28 cellular contexts compared by ENCODE assay signal in genomic region chr7:84799131-84799530, GRCh38.
A peak's percentile ranks its signal among the peaks of the same experiment; 100 is the strongest.
DNase-seq lines count a peak whose midpoint lies in the region; ATAC-seq, FAIRE-seq and TF ChIP-seq lines count a peak whose summit lies in the region.
"Had no signal": no experiment of that assay in that cellular context is flagged by ENCODE, and none has a peak within 500 bp of the region (broad histone marks: within the 10 kb centered on the region; RNA-seq: fewer than 3 reads in every experiment).

No MANE protein-coding gene starts in this region.

- H3K36me3 ChIP-seq in ascending aorta (no peaks in the 10 kb centered on the region), small intestine (ENCODE audit: control insufficient read depth in 2 of 2, insufficient read depth in 2 of 2, low read length in 2 of 2) (no peaks in the 10 kb centered on the region)
- H3K36me3 ChIP-seq: cardiac muscle cell, esophagus muscularis mucosa, sigmoid colon had no signal

- intact Hi-C loops in ascending aorta (cut with DNase I) = loop anchor here (10.0 kb wide), 1 partner anchor 386 kb away; the partner anchor contains the start of gene SEMA3D

- H3K9me3 ChIP-seq in ascending aorta = no peaks in the 10 kb centered on the region
- no peaks in the 10 kb centered on the region for H3K9me3 ChIP-seq in small intestine (ENCODE audit: control insufficient read depth, low read depth)
- H3K9me3 ChIP-seq: sigmoid colon had no signal

- TF ChIP-seq CTCF in ascending aorta (IDR thresholded peaks at IDR 0.05) = no peak
- no peak for TF ChIP-seq CTCF in foreskin keratinocyte (conservative IDR thresholded peaks at IDR 0.05)

- 6 to 58% (median 26%) methylated on average over 4 of the region's 4 CpGs for WGBS in small intestine, 3 donors

- H3K4me3 ChIP-seq in ascending aorta (no peak overlapping the region), small intestine (ENCODE audit: low read depth in 1 of 2, low read length in 2 of 2) (no peak overlapping the region)
- H3K4me3 ChIP-seq: cardiac muscle cell, coronary artery, esophagus muscularis mucosa, sigmoid colon, SK-N-MC had no signal

- in situ Hi-C loops in G401 (cut with HindIII; ENCODE audit: low sequenced_read_pairs) = no loop called here

- H3K27ac ChIP-seq in ascending aorta = peak overlapping the region; percentile 22 to 72
- no peak overlapping the region for H3K27ac ChIP-seq in foreskin keratinocyte
- no peak overlapping the region for H3K27ac ChIP-seq in small intestine (ENCODE audit: low read depth in 1 of 2, low read length in 1 of 2)
- H3K27ac ChIP-seq: cardiac muscle cell, coronary artery, esophagus muscularis mucosa, RWPE1, sigmoid colon, SK-N-MC had no signal

- ATAC-seq in foreskin keratinocyte (peak; percentile 73), HG03095 (IDR thresholded peaks at IDR 0.05; ENCODE audit: unreplicated experiment) (no peak)
- ATAC-seq: effector memory CD8-positive, alpha-beta T cell; HCT116 had no signal

- H3K27me3 ChIP-seq in ascending aorta (no peaks in the 10 kb centered on the region), foreskin keratinocyte (no peaks in the 10 kb centered on the region), small intestine (ENCODE audit: control insufficient read depth in 2 of 2, insufficient read depth in 2 of 2, low read length in 2 of 2) (no peaks in the 10 kb centered on the region)
- H3K27me3 ChIP-seq: cardiac muscle cell, esophagus muscularis mucosa, sigmoid colon had no signal

- peaks cover 0 to 22% of the 10 kb centered on the region in 2 donors for H3K4me1 ChIP-seq in ascending aorta
- peaks cover 18% of the 10 kb centered on the region for H3K4me1 ChIP-seq in foreskin keratinocyte
- H3K4me1 ChIP-seq in small intestine (ENCODE audit: control insufficient read depth in 2 of 2, insufficient read depth in 1 of 2, low read depth in 1 of 2, low read length in 1 of 2) = no peaks in the 10 kb centered on the region
- H3K4me1 ChIP-seq: sigmoid colon had no signal

- FAIRE-seq in small intestine (lab: Jason Lieb, UNC) (no peak), RCC 7860 (lab: Jason Lieb, UNC) (no peak)
- FAIRE-seq: GM12892, TTC549 had no signal

- DNase-seq in ascending aorta (ENCODE audit: low spot score in 2 of 2) (no peak), dermis blood vessel endothelial cell (peak; percentile 2), foreskin keratinocyte (peak; percentile 32 to 74), small intestine (peak; percentile 85), RCC 7860 (ENCODE audit: low spot score) (no peak), G401 (ENCODE audit: low spot score) (no peak)
- DNase-seq: activated CD4-positive, alpha-beta T cell treated with anti-CD3 and anti-CD28 coated beads, Interleukin-2, amount 50 U/mL, for 1 hour; activated CD4-positive, CD25-positive, alpha-beta regulatory T cell; activated effector memory CD4-positive, alpha-beta T cell treated with anti-CD3 and anti-CD28 coated beads, Interleukin-2, amount 50 U/mL, for 16 hours; activated T-cell treated with anti-CD3 and anti-CD28 coated beads, Interleukin-2, amount 50 U/mL, for 24 hours; C1 segment of cervical spinal cord; effector memory CD8-positive, alpha-beta T cell; hippocampal formation; mesendoderm; NCI-H2107; NCI-H446; NCI-H774; sigmoid colon; stimulated activated CD4-positive, alpha-beta T cell treated with anti-CD3 and anti-CD28 coated beads, Interleukin-4, amount 100 ng/mL, for 24 hours had no signal

Comparison
In these comparisons a context has a peak if more than half of its experiments do, and no peak if none do; other contexts are left out.
1. DNase-seq: peak in dermis blood vessel endothelial cell (single experiment), foreskin keratinocyte (2 of 2) and small intestine (single experiment); none in ascending aorta (0 of 2), RCC 7860 (single experiment) and G401 (single experiment).
2. H3K27ac ChIP-seq: peak in ascending aorta (2 of 2); none in foreskin keratinocyte (single experiment) and small intestine (0 of 2).